1 cellular context compared by ENCODE assay signal in the genomic region with DNA sequence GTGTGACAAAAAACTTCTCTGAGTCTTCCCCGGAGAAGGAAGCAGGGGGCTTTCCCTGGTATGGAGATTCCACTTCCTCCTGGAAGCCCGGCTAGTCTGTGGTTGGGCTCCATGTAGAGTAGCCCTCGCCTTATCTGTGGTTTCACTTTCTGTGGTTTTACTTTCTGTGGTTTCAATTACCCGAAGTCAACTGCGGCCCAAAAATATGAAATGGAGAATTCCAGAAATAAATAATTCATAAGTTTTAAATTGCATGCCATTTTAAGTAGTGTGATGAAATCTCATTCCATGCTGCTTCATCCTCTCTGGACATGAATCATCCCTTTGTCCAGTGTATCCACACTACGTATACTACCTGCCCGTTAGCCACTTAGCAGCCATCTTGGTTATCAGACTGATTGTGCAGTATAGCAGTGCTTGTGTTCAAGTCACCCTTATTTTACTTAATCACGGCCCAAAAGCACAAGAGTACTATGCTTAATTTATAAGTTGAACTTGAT.
A peak's percentile ranks its signal among the peaks of the same experiment; 100 is the strongest.
TF ChIP-seq lines count a peak whose summit lies in the region.

No MANE protein-coding gene starts in this region.

TF ChIP-seq in K562, 482 proteins besides CTCF, POLR2A, EP300 and RAD21 (continued from another document and continues in another):
- TF ChIP-seq MLLT1 (IDR thresholded peaks at IDR 0.05), result peak in 1 of 2 experiments; percentile 91; a peak in 2 of 4 replicates
- no peak for TF ChIP-seq RHOXF2B (CRISPR knock-in tag; conservative IDR thresholded peaks at IDR 0.05)
- TF ChIP-seq RBM15 (IDR thresholded peaks at IDR 0.05; ENCODE audit: insufficient read depth, low read length), result no peak
- no peak for TF ChIP-seq RB1 (IDR thresholded peaks at IDR 0.05; ENCODE audit: low read depth)
- no peak for TF ChIP-seq CHD4 (IDR thresholded peaks at IDR 0.05; ENCODE audit: insufficient read depth, insufficient replicate concordance, low read depth, low read length, poor library complexity, severe bottlenecking)
- no peak for TF ChIP-seq SMARCA5 (IDR thresholded peaks at IDR 0.05)
- no peak for TF ChIP-seq MXI1 (IDR thresholded peaks at IDR 0.05; ENCODE audit: low read depth, low read length)
- TF ChIP-seq BCLAF1 (IDR thresholded peaks at IDR 0.05; ENCODE audit: borderline replicate concordance in 1 of 2, control insufficient read depth in 1 of 2, low read depth in 2 of 2, low read length in 1 of 2), result no peak
- TF ChIP-seq, protein P1, sequence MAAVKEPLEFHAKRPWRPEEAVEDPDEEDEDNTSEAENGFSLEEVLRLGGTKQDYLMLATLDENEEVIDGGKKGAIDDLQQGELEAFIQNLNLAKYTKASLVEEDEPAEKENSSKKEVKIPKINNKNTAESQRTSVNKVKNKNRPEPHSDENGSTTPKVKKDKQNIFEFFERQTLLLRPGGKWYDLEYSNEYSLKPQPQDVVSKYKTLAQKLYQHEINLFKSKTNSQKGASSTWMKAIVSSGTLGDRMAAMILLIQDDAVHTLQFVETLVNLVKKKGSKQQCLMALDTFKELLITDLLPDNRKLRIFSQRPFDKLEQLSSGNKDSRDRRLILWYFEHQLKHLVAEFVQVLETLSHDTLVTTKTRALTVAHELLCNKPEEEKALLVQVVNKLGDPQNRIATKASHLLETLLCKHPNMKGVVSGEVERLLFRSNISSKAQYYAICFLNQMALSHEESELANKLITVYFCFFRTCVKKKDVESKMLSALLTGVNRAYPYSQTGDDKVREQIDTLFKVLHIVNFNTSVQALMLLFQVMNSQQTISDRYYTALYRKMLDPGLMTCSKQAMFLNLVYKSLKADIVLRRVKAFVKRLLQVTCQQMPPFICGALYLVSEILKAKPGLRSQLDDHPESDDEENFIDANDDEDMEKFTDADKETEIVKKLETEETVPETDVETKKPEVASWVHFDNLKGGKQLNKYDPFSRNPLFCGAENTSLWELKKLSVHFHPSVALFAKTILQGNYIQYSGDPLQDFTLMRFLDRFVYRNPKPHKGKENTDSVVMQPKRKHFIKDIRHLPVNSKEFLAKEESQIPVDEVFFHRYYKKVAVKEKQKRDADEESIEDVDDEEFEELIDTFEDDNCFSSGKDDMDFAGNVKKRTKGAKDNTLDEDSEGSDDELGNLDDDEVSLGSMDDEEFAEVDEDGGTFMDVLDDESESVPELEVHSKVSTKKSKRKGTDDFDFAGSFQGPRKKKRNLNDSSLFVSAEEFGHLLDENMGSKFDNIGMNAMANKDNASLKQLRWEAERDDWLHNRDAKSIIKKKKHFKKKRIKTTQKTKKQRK (IDR thresholded peaks at IDR 0.05; ENCODE audit: borderline replicate concordance, low read depth, low read length), result no peak
- peak in 1 of 3 experiments; percentile 50 for TF ChIP-seq YY1 (IDR thresholded peaks at IDR 0.05; ENCODE audit: borderline replicate concordance in 1 of 3, control insufficient read depth in 1 of 3, extremely low read depth in 1 of 3, insufficient read depth in 3 of 3, insufficient read length in 1 of 3, insufficient replicate concordance in 2 of 3, low read depth in 1 of 3, low read length in 2 of 3)
- TF ChIP-seq ZNF3 (CRISPR knock-in tag; IDR thresholded peaks at IDR 0.05), result no peak
- TF ChIP-seq MYC (IDR thresholded peaks at IDR 0.05; ENCODE audit: low read depth, low read length), result no peak
- peak; percentile 49; the same call in 1 of the 2 replicates for TF ChIP-seq MYC (CRISPR knock-in tag; IDR thresholded peaks at IDR 0.05; ENCODE audit: borderline replicate concordance, low read depth)
- TF ChIP-seq, protein P2, sequence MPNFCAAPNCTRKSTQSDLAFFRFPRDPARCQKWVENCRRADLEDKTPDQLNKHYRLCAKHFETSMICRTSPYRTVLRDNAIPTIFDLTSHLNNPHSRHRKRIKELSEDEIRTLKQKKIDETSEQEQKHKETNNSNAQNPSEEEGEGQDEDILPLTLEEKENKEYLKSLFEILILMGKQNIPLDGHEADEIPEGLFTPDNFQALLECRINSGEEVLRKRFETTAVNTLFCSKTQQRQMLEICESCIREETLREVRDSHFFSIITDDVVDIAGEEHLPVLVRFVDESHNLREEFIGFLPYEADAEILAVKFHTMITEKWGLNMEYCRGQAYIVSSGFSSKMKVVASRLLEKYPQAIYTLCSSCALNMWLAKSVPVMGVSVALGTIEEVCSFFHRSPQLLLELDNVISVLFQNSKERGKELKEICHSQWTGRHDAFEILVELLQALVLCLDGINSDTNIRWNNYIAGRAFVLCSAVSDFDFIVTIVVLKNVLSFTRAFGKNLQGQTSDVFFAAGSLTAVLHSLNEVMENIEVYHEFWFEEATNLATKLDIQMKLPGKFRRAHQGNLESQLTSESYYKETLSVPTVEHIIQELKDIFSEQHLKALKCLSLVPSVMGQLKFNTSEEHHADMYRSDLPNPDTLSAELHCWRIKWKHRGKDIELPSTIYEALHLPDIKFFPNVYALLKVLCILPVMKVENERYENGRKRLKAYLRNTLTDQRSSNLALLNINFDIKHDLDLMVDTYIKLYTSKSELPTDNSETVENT (CRISPR knock-in tag; IDR thresholded peaks at IDR 0.05), result no peak
- TF ChIP-seq JUNB (CRISPR knock-in tag; conservative IDR thresholded peaks at IDR 0.05), result no peak
- no peak for TF ChIP-seq MNT (conservative IDR thresholded peaks at IDR 0.05)
- TF ChIP-seq, protein P3, sequence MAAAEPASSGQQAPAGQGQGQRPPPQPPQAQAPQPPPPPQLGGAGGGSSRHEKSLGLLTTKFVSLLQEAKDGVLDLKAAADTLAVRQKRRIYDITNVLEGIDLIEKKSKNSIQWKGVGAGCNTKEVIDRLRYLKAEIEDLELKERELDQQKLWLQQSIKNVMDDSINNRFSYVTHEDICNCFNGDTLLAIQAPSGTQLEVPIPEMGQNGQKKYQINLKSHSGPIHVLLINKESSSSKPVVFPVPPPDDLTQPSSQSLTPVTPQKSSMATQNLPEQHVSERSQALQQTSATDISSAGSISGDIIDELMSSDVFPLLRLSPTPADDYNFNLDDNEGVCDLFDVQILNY (CRISPR knock-in tag; IDR thresholded peaks at IDR 0.05), result no peak
- TF ChIP-seq FOXM1 (IDR thresholded peaks at IDR 0.05; ENCODE audit: low read depth), result no peak
- no peak for TF ChIP-seq FOXM1 (CRISPR knock-in tag; IDR thresholded peaks at IDR 0.05; ENCODE audit: low read depth)
- TF ChIP-seq BACH1 (tag; IDR thresholded peaks at IDR 0.05), result peak; percentile 86; the same call in 1 of the 2 replicates
- no peak for TF ChIP-seq TFAM (CRISPR knock-in tag; conservative IDR thresholded peaks at IDR 0.05)
- TF ChIP-seq CBX2 (IDR thresholded peaks at IDR 0.05; ENCODE audit: insufficient read depth, low read length, poor library complexity, severe bottlenecking), result no peak
- TF ChIP-seq NR3C1 (CRISPR knock-in tag; IDR thresholded peaks at IDR 0.05), result no peak
- TF ChIP-seq, protein P4, sequence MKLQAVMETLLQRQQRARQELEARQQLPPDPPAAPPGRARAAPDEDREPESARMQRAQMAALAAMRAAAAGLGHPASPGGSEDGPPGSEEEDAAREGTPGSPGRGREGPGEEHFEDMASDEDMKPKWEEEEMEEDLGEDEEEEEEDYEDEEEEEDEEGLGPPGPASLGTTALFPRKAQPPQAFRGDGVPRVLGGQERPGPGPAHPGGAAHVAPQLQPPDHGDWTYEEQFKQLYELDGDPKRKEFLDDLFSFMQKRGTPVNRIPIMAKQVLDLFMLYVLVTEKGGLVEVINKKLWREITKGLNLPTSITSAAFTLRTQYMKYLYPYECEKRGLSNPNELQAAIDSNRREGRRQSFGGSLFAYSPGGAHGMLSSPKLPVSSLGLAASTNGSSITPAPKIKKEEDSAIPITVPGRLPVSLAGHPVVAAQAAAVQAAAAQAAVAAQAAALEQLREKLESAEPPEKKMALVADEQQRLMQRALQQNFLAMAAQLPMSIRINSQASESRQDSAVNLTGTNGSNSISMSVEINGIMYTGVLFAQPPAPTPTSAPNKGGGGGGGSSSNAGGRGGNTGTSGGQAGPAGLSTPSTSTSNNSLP (IDR thresholded peaks at IDR 0.05; ENCODE audit: borderline replicate concordance, low read depth, low read length), result no peak
- no peak for TF ChIP-seq MYNN (IDR thresholded peaks at IDR 0.05)
- no peak for TF ChIP-seq MYNN (CRISPR knock-in tag; IDR thresholded peaks at IDR 0.05)
- no peak for TF ChIP-seq KAT8 (IDR thresholded peaks at IDR 0.05; ENCODE audit: low read depth)
- TF ChIP-seq ZNF785 (CRISPR knock-in tag; IDR thresholded peaks at IDR 0.05), result no peak
- no peak for TF ChIP-seq PHF20 (IDR thresholded peaks at IDR 0.05; ENCODE audit: partially characterized antibody)
- 0 out of 2 replicates have a peak, but pooled peaks have one; percentile 84 for TF ChIP-seq ZNF197 (CRISPR knock-in tag; IDR thresholded peaks at IDR 0.05; ENCODE audit: low read depth)
- TF ChIP-seq PKNOX1 (IDR thresholded peaks at IDR 0.05), result no peak
- TF ChIP-seq MEF2A (IDR thresholded peaks at IDR 0.05; ENCODE audit: control insufficient read depth, low read depth, low read length), result no peak
- TF ChIP-seq ZNF77 (CRISPR knock-in tag; IDR thresholded peaks at IDR 0.05), result no peak
- TF ChIP-seq POLR2G (IDR thresholded peaks at IDR 0.05; ENCODE audit: low read depth, low read length), result no peak
- TF ChIP-seq NCOA6 (IDR thresholded peaks at IDR 0.05), result no peak
- no peak for TF ChIP-seq ZNF280B (CRISPR knock-in tag; IDR thresholded peaks at IDR 0.05)
- TF ChIP-seq MAFK (IDR thresholded peaks at IDR 0.05; ENCODE audit: low read length), result no peak
